ENCODE assay signal across 1 cellular context in genomic region chr10:100020161-100020882, GRCh38.
TF ChIP-seq lines count a peak whose summit lies in the region.

No MANE protein-coding gene starts in this region.

TF ChIP-seq in GM12878, 131 proteins besides CTCF, POLR2A, EP300 and RAD21 (continued from another document):
- TF ChIP-seq, protein P1, sequence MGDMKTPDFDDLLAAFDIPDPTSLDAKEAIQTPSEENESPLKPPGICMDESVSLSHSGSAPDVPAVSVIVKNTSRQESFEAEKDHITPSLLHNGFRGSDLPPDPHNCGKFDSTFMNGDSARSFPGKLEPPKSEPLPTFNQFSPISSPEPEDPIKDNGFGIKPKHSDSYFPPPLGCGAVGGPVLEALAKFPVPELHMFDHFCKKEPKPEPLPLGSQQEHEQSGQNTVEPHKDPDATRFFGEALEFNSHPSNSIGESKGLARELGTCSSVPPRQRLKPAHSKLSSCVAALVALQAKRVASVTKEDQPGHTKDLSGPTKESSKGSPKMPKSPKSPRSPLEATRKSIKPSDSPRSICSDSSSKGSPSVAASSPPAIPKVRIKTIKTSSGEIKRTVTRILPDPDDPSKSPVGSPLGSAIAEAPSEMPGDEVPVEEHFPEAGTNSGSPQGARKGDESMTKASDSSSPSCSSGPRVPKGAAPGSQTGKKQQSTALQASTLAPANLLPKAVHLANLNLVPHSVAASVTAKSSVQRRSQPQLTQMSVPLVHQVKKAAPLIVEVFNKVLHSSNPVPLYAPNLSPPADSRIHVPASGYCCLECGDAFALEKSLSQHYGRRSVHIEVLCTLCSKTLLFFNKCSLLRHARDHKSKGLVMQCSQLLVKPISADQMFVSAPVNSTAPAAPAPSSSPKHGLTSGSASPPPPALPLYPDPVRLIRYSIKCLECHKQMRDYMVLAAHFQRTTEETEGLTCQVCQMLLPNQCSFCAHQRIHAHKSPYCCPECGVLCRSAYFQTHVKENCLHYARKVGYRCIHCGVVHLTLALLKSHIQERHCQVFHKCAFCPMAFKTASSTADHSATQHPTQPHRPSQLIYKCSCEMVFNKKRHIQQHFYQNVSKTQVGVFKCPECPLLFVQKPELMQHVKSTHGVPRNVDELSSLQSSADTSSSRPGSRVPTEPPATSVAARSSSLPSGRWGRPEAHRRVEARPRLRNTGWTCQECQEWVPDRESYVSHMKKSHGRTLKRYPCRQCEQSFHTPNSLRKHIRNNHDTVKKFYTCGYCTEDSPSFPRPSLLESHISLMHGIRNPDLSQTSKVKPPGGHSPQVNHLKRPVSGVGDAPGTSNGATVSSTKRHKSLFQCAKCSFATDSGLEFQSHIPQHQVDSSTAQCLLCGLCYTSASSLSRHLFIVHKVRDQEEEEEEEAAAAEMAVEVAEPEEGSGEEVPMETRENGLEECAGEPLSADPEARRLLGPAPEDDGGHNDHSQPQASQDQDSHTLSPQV (IDR thresholded peaks at IDR 0.05): no peak
- TF ChIP-seq TBL1XR1 (IDR thresholded peaks at IDR 0.05; ENCODE audit: low read depth, low read length): 0 out of 2 replicates have a peak, but pooled peaks have one; percentile 12
- 0 out of 2 replicates have a peak, but pooled peaks have one; percentile 15 for TF ChIP-seq SPI1 (IDR thresholded peaks at IDR 0.05; ENCODE audit: borderline replicate concordance, insufficient read depth, low read depth, low read length)
- TF ChIP-seq SP1 (IDR thresholded peaks at IDR 0.05; ENCODE audit: low read depth, low read length): peak; percentile 16
- peak; percentile 43; the same call in 1 of the 2 replicates for TF ChIP-seq TAF1 (IDR thresholded peaks at IDR 0.05; ENCODE audit: borderline replicate concordance, low read depth, low read length)
- TF ChIP-seq, protein P2, sequence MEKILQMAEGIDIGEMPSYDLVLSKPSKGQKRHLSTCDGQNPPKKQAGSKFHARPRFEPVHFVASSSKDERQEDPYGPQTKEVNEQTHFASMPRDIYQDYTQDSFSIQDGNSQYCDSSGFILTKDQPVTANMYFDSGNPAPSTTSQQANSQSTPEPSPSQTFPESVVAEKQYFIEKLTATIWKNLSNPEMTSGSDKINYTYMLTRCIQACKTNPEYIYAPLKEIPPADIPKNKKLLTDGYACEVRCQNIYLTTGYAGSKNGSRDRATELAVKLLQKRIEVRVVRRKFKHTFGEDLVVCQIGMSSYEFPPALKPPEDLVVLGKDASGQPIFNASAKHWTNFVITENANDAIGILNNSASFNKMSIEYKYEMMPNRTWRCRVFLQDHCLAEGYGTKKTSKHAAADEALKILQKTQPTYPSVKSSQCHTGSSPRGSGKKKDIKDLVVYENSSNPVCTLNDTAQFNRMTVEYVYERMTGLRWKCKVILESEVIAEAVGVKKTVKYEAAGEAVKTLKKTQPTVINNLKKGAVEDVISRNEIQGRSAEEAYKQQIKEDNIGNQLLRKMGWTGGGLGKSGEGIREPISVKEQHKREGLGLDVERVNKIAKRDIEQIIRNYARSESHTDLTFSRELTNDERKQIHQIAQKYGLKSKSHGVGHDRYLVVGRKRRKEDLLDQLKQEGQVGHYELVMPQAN (conservative IDR thresholded peaks at IDR 0.05): no peak
- peak; percentile 93 for TF ChIP-seq TCF12 (IDR thresholded peaks at IDR 0.05; ENCODE audit: low read depth, low read length)
- TF ChIP-seq MEF2A (IDR thresholded peaks at IDR 0.05; ENCODE audit: insufficient read depth, low read depth, low read length): peak; percentile 90
- TF ChIP-seq IRF4 (IDR thresholded peaks at IDR 0.05; ENCODE audit: low read depth, low read length): peak; percentile 60; the same call in 1 of the 2 replicates
- TF ChIP-seq CBFB (IDR thresholded peaks at IDR 0.05; ENCODE audit: low read depth): peak; percentile 72; the same call in 1 of the 2 replicates
- TF ChIP-seq JUNB (IDR thresholded peaks at IDR 0.05): peak; percentile 59
- 0 out of 2 replicates have a peak, but pooled peaks have one; percentile 15 for TF ChIP-seq MTA2 (IDR thresholded peaks at IDR 0.05; ENCODE audit: low read depth)
- no peak for TF ChIP-seq NRF1 (conservative IDR thresholded peaks at IDR 0.05; ENCODE audit: low read depth, low read length)
- TF ChIP-seq, protein P3, sequence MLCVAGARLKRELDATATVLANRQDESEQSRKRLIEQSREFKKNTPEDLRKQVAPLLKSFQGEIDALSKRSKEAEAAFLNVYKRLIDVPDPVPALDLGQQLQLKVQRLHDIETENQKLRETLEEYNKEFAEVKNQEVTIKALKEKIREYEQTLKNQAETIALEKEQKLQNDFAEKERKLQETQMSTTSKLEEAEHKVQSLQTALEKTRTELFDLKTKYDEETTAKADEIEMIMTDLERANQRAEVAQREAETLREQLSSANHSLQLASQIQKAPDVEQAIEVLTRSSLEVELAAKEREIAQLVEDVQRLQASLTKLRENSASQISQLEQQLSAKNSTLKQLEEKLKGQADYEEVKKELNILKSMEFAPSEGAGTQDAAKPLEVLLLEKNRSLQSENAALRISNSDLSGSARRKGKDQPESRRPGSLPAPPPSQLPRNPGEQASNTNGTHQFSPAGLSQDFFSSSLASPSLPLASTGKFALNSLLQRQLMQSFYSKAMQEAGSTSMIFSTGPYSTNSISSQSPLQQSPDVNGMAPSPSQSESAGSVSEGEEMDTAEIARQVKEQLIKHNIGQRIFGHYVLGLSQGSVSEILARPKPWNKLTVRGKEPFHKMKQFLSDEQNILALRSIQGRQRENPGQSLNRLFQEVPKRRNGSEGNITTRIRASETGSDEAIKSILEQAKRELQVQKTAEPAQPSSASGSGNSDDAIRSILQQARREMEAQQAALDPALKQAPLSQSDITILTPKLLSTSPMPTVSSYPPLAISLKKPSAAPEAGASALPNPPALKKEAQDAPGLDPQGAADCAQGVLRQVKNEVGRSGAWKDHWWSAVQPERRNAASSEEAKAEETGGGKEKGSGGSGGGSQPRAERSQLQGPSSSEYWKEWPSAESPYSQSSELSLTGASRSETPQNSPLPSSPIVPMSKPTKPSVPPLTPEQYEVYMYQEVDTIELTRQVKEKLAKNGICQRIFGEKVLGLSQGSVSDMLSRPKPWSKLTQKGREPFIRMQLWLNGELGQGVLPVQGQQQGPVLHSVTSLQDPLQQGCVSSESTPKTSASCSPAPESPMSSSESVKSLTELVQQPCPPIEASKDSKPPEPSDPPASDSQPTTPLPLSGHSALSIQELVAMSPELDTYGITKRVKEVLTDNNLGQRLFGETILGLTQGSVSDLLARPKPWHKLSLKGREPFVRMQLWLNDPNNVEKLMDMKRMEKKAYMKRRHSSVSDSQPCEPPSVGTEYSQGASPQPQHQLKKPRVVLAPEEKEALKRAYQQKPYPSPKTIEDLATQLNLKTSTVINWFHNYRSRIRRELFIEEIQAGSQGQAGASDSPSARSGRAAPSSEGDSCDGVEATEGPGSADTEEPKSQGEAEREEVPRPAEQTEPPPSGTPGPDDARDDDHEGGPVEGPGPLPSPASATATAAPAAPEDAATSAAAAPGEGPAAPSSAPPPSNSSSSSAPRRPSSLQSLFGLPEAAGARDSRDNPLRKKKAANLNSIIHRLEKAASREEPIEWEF (IDR thresholded peaks at IDR 0.05; ENCODE audit: insufficient replicate concordance, low read depth, low read length): no peak
- TF ChIP-seq PBX3 (IDR thresholded peaks at IDR 0.05; ENCODE audit: insufficient replicate concordance, low read depth, low read length): peak; percentile 25
- TF ChIP-seq EED (IDR thresholded peaks at IDR 0.05; ENCODE audit: low read depth): peak; percentile 95
- TF ChIP-seq TCF7 (IDR thresholded peaks at IDR 0.05; ENCODE audit: borderline replicate concordance): no peak
- peak; percentile 95 for TF ChIP-seq RUNX3 (IDR thresholded peaks at IDR 0.05; ENCODE audit: low read length)
- TF ChIP-seq BHLHE40 (IDR thresholded peaks at IDR 0.05; ENCODE audit: borderline replicate concordance in 1 of 2, low read depth in 2 of 2, low read length in 1 of 2): 0 out of 4 replicates have a peak, but pooled peaks of 1 of the 2 experiments have one; percentile 10
- 0 out of 2 replicates have a peak, but pooled peaks have one; percentile 52 for TF ChIP-seq PML (IDR thresholded peaks at IDR 0.05; ENCODE audit: low read length)
- peak; percentile 64; the same call in 1 of the 2 replicates for TF ChIP-seq ATF2 (IDR thresholded peaks at IDR 0.05; ENCODE audit: low read length)
- TF ChIP-seq SMC3 (IDR thresholded peaks at IDR 0.05; ENCODE audit: borderline replicate concordance, low read length): peak; percentile 24; the same call in 1 of the 2 replicates
- TF ChIP-seq ZBED1 (IDR thresholded peaks at IDR 0.05; ENCODE audit: borderline replicate concordance): 0 out of 2 replicates have a peak, but pooled peaks have one; percentile 72
- TF ChIP-seq NFIC (IDR thresholded peaks at IDR 0.05; ENCODE audit: low read depth, low read length): peak; percentile 80
- TF ChIP-seq TCF3 (IDR thresholded peaks at IDR 0.05; ENCODE audit: borderline replicate concordance, insufficient read depth, low read depth, low read length): peak; percentile 96
- TF ChIP-seq NBN (IDR thresholded peaks at IDR 0.05): no peak
- TF ChIP-seq CREB1 (IDR thresholded peaks at IDR 0.05; ENCODE audit: low read depth): no peak; the same call in none of the 2 replicates
- no peak for TF ChIP-seq HSF1 (IDR thresholded peaks at IDR 0.05; ENCODE audit: low read depth, low read length)
- peak; percentile 67 to 81 for TF ChIP-seq IKZF2 (IDR thresholded peaks at IDR 0.05)
- TF ChIP-seq POLR2AphosphoS5 (IDR thresholded peaks at IDR 0.05; ENCODE audit: low read length): peak; percentile 52; the same call in 1 of the 2 replicates
